In genomic region chr18:46275370-46275769, GRCh38 we compare ENCODE assay signal across 14 cellular contexts.
"Had no signal": no experiment of that assay in that cellular context is flagged by ENCODE, and none has a peak within 500 bp of the region (broad histone marks: within the 10 kb centered on the region; RNA-seq: fewer than 3 reads in every experiment).

No MANE protein-coding gene starts in this region.

- H3K4me3 Mint-ChIP-seq: nephron progenitor cell had no signal

- ATAC-seq: esophagus mucosa; heart left ventricle; naive thymus-derived CD4-positive, alpha-beta T cell; psoas muscle had no signal

- H3K9me3 Mint-ChIP-seq: nephron progenitor cell had no signal

- DNase-seq: effector memory CD4-positive, alpha-beta T cell; heart left ventricle; hippocampal formation; mammary epithelial cell; naive thymus-derived CD4-positive, alpha-beta T cell; nephron progenitor cell; psoas muscle; retina; sigmoid colon; stimulated activated CD4-positive, alpha-beta T cell treated with anti-CD3 and anti-CD28 coated beads, Interleukin-2, amount 100 ng/mL, for 24 hours; stimulated activated CD4-positive, alpha-beta T cell treated with anti-CD3 and anti-CD28 coated beads, Interleukin-4, amount 100 ng/mL, for 4 hours; stimulated activated naive CD4-positive, alpha-beta T cell treated with Interleukin-2 at 50 U/mL for 16 hours; trophoblast cell had no signal

- H3K9me3 ChIP-seq: heart left ventricle, psoas muscle, sigmoid colon had no signal

- H3K27ac Mint-ChIP-seq: nephron progenitor cell had no signal

- H3K27me3 Mint-ChIP-seq: naive thymus-derived CD4-positive, alpha-beta T cell had no signal

- H3K4me1 Mint-ChIP-seq: nephron progenitor cell had no signal
